Comparison of ENCODE assay signal across 2 cellular contexts in genomic region chr10:133203652-133204195, GRCh38.
TF ChIP-seq lines count a peak whose summit lies in the region.

No MANE protein-coding gene starts in this region.

TF ChIP-seq in WTC11, 78 proteins besides CTCF, POLR2A, EP300 and RAD21:
- TF ChIP-seq, protein P1, sequence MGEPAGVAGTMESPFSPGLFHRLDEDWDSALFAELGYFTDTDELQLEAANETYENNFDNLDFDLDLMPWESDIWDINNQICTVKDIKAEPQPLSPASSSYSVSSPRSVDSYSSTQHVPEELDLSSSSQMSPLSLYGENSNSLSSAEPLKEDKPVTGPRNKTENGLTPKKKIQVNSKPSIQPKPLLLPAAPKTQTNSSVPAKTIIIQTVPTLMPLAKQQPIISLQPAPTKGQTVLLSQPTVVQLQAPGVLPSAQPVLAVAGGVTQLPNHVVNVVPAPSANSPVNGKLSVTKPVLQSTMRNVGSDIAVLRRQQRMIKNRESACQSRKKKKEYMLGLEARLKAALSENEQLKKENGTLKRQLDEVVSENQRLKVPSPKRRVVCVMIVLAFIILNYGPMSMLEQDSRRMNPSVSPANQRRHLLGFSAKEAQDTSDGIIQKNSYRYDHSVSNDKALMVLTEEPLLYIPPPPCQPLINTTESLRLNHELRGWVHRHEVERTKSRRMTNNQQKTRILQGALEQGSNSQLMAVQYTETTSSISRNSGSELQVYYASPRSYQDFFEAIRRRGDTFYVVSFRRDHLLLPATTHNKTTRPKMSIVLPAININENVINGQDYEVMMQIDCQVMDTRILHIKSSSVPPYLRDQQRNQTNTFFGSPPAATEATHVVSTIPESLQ (CRISPR knock-in tag; IDR thresholded peaks at IDR 0.05): no peak
- TF ChIP-seq HMGA2 (CRISPR knock-in tag; IDR thresholded peaks at IDR 0.05): no peak
- TF ChIP-seq ZNF317 (CRISPR knock-in tag; IDR thresholded peaks at IDR 0.05; ENCODE audit: borderline replicate concordance, low read depth): no peak
- TF ChIP-seq ZNF138 (CRISPR knock-in tag; conservative IDR thresholded peaks at IDR 0.05): no peak
- TF ChIP-seq ZNF423 (CRISPR knock-in tag; IDR thresholded peaks at IDR 0.05): no peak

TF ChIP-seq in H1, 55 proteins besides CTCF, POLR2A, EP300 and RAD21:
- no peak for TF ChIP-seq SIRT6 (IDR thresholded peaks at IDR 0.05; ENCODE audit: low read length)
- TF ChIP-seq, protein P2, sequence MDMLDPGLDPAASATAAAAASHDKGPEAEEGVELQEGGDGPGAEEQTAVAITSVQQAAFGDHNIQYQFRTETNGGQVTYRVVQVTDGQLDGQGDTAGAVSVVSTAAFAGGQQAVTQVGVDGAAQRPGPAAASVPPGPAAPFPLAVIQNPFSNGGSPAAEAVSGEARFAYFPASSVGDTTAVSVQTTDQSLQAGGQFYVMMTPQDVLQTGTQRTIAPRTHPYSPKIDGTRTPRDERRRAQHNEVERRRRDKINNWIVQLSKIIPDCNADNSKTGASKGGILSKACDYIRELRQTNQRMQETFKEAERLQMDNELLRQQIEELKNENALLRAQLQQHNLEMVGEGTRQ (IDR thresholded peaks at IDR 0.05; ENCODE audit: low read length): no peak
- TF ChIP-seq SAP30 (IDR thresholded peaks at IDR 0.05; ENCODE audit: insufficient read depth, insufficient replicate concordance, low read length): no peak
- no peak for TF ChIP-seq MAFK (IDR thresholded peaks at IDR 0.05; ENCODE audit: low read depth, low read length)
- TF ChIP-seq BACH1 (IDR thresholded peaks at IDR 0.05; ENCODE audit: low read length): no peak
